ENCODE assay signal across 11 cellular contexts in the genomic region with DNA sequence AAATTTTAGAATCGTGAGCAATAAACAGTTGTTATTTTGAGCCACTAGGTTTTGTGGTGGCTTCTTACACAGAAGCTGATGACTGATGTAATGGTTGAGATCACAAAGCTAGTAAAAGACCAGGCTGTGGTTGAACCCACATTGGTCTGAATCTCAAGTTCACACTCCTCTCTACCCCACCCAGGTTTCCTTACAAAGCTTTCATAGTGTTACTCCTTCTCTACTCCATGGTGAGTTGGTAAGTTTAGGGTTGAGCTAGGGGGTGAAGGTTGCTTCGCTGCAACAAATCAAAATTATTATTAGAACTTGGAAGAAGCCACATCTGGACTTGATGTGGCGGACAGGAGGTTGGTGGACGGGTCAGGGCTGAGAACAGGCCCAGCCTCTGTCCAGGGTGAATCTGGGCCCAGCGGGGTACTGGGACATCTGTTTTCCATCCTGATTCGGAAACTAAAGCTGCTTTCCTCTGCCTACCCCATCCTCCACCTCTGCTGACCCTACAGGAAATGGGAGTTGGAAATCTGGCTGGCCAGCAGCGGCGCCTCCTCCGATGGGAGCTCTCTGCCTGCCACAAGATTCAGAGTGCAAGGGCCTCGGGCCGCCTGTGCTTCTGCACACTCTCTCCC.
DNase-seq lines count a peak whose midpoint lies in the region; ATAC-seq and TF ChIP-seq lines count a peak whose summit lies in the region.
"Had no signal": no experiment of that assay in that cellular context is flagged by ENCODE, and none has a peak within 500 bp of the region (broad histone marks: within the 10 kb centered on the region; RNA-seq: fewer than 3 reads in every experiment).

No MANE protein-coding gene starts in this region.

- DNase-seq in CD4-positive, CD25-positive, alpha-beta regulatory T cell: peak in 1 of 3 donors; percentile 55
- DNase-seq in effector memory CD8-positive, alpha-beta T cell: peak; percentile 32 to 35 (median 33)
- DNase-seq in naive thymus-derived CD4-positive, alpha-beta T cell: peak in 1 of 9 donors; percentile 39
- DNase-seq in RPMI8226: no peak
- DNase-seq in 8988T: no peak
- no peak for DNase-seq in middle frontal gyrus (ENCODE audit: extremely low spot score, low spot score)
- DNase-seq in AML-193 (lab: John Stamatoyannopoulos, UW): no peak
- DNase-seq: DMS79, foreskin melanocyte, NCI-H1092 treated with DMSO at 0.1 percent for 48 hours had no signal

- H3K79me2 ChIP-seq in OCI-LY1 (ENCODE audit: insufficient read depth, low read length): no peaks in the 10 kb centered on the region

- peak overlapping the region; percentile 70 to 99 (median 91) for H3K27ac Mint-ChIP-seq in CD4-positive, CD25-positive, alpha-beta regulatory T cell
- H3K27ac Mint-ChIP-seq in effector memory CD8-positive, alpha-beta T cell: peak overlapping the region; percentile 94 to 100
- H3K27ac Mint-ChIP-seq in naive thymus-derived CD4-positive, alpha-beta T cell: peak overlapping the region; percentile 82 to 100 (median 96)

- H3K4me1 ChIP-seq in CD4-positive, CD25-positive, alpha-beta regulatory T cell (ENCODE audit: control insufficient read depth, insufficient read depth, low read length, poor library complexity, severe bottlenecking): peaks cover 51% of the 10 kb centered on the region
- H3K4me1 ChIP-seq in OCI-LY1 (ENCODE audit: insufficient read depth, low read length, severe bottlenecking): peaks cover 56% of the 10 kb centered on the region
- peaks cover 61 to 83% of the 10 kb centered on the region in 2 donors for H3K4me1 ChIP-seq in naive thymus-derived CD4-positive, alpha-beta T cell (ENCODE audit: control insufficient read depth in 2 of 2, insufficient read depth in 2 of 2, low read length in 2 of 2)

- H3K9me2 ChIP-seq in OCI-LY1 (ENCODE audit: low read depth, low read length): no peaks in the 10 kb centered on the region

- intact Hi-C loops in naive thymus-derived CD4-positive, alpha-beta T cell (cut with micrococcal nuclease): loop anchor here (5.0 to 10.0 kb wide), 4 partner anchors 455 to 1225 kb away; partner anchors contain the start of genes THADA (in 2 of the 2), CAMKMT (in 1 of the 2) and PREPL (in 1 of the 2)

- H3K27me3 ChIP-seq in CD4-positive, CD25-positive, alpha-beta regulatory T cell (ENCODE audit: control insufficient read depth, insufficient read depth, low read length): no peaks in the 10 kb centered on the region
- no peaks in the 10 kb centered on the region for H3K27me3 ChIP-seq in OCI-LY1 (ENCODE audit: insufficient read depth, low read length)
- no peaks in the 10 kb centered on the region for H3K27me3 ChIP-seq in naive thymus-derived CD4-positive, alpha-beta T cell (ENCODE audit: control insufficient read depth in 2 of 2, insufficient read depth in 2 of 2, low read length in 2 of 2)

- H3K9me3 ChIP-seq in CD4-positive, CD25-positive, alpha-beta regulatory T cell (ENCODE audit: control insufficient read depth in 2 of 2, low read length in 2 of 2): no peaks in the 10 kb centered on the region
- H3K9me3 ChIP-seq in OCI-LY1 (ENCODE audit: low read length): no peaks in the 10 kb centered on the region
- no peaks in the 10 kb centered on the region for H3K9me3 ChIP-seq in naive thymus-derived CD4-positive, alpha-beta T cell (ENCODE audit: control insufficient read depth in 2 of 3, low read length in 3 of 3)

- H3K27me3 Mint-ChIP-seq in CD4-positive, CD25-positive, alpha-beta regulatory T cell: no peaks in the 10 kb centered on the region
- H3K27me3 Mint-ChIP-seq in effector memory CD8-positive, alpha-beta T cell: no peaks in the 10 kb centered on the region
- no peaks in the 10 kb centered on the region for H3K27me3 Mint-ChIP-seq in naive thymus-derived CD4-positive, alpha-beta T cell

- H3K36me3 Mint-ChIP-seq in CD4-positive, CD25-positive, alpha-beta regulatory T cell: no peaks in the 10 kb centered on the region
- H3K36me3 Mint-ChIP-seq in effector memory CD8-positive, alpha-beta T cell (ENCODE audit: insufficient read depth): peaks cover 19% of the 10 kb centered on the region
- peaks cover 0 to 31% (median 0%) of the 10 kb centered on the region in 5 donors for H3K36me3 Mint-ChIP-seq in naive thymus-derived CD4-positive, alpha-beta T cell

- H3K4me3 ChIP-seq in CD4-positive, CD25-positive, alpha-beta regulatory T cell (ENCODE audit: low read depth, low read length): peak overlapping the region; percentile 7
- H3K4me3 ChIP-seq in OCI-LY1 (ENCODE audit: low read depth, low read length, poor library complexity, severe bottlenecking): no peak overlapping the region
- peak overlapping the region; percentile 6 for H3K4me3 ChIP-seq in naive thymus-derived CD4-positive, alpha-beta T cell (ENCODE audit: low read length)

- peaks cover 2% of the 10 kb centered on the region; the same call in 1 of the 2 replicates for H3F3A ChIP-seq in OCI-LY1 (ENCODE audit: insufficient read depth, low read length)

- no peak for TF ChIP-seq CTCF in OCI-LY1 (IDR thresholded peaks at IDR 0.05; ENCODE audit: low read length)

- H3K4me1 Mint-ChIP-seq in CD4-positive, CD25-positive, alpha-beta regulatory T cell: peaks cover 12 to 67% (median 43%) of the 10 kb centered on the region in 4 donors
- H3K4me1 Mint-ChIP-seq in effector memory CD8-positive, alpha-beta T cell (ENCODE audit: low read depth in 2 of 2): peaks cover 53 to 66% of the 10 kb centered on the region in 2 donors
- H3K4me1 Mint-ChIP-seq in naive thymus-derived CD4-positive, alpha-beta T cell: peaks cover 65 to 95% (median 78%) of the 10 kb centered on the region in 7 donors

- no peak overlapping the region for H3K9ac ChIP-seq in OCI-LY1 (ENCODE audit: low read length)

- peak overlapping the region; percentile 47 for H3K27ac ChIP-seq in CD4-positive, CD25-positive, alpha-beta regulatory T cell (ENCODE audit: insufficient read depth, low read length, poor library complexity, severe bottlenecking)
- peak overlapping the region; percentile 71 for H3K27ac ChIP-seq in OCI-LY1 (ENCODE audit: low read depth, low read length, poor library complexity, severe bottlenecking)
- H3K27ac ChIP-seq in naive thymus-derived CD4-positive, alpha-beta T cell (ENCODE audit: low read depth, low read length): peak overlapping the region; percentile 96

- CTCF ChIA-PET in naive thymus-derived CD4-positive, alpha-beta T cell (lab: Charles Lee): interaction anchor here (1.0 to 11.8 kb wide), 8 partner anchors 12 to 89 kb away, joined by 3 to 147 read pairs (median 4); no protein-coding TSS in a partner anchor

- no peaks in the 10 kb centered on the region for H4K20me1 ChIP-seq in OCI-LY1 (ENCODE audit: insufficient read depth, low read length)

- H2AFZ ChIP-seq in OCI-LY1 (ENCODE audit: low read length): no peak overlapping the region

- peak overlapping the region in 3 of 4 donors; percentile 36 to 65 (median 46) for H3K4me3 Mint-ChIP-seq in CD4-positive, CD25-positive, alpha-beta regulatory T cell
- peak overlapping the region; percentile 73 to 76 for H3K4me3 Mint-ChIP-seq in effector memory CD8-positive, alpha-beta T cell
- peak overlapping the region; percentile 41 to 86 (median 62) for H3K4me3 Mint-ChIP-seq in naive thymus-derived CD4-positive, alpha-beta T cell

- ATAC-seq in CD4-positive, CD25-positive, alpha-beta regulatory T cell (ENCODE audit: low read depth in 2 of 2): no peak
- ATAC-seq in effector memory CD8-positive, alpha-beta T cell (replicated peaks): peak; percentile 57
- peak; percentile 17 for ATAC-seq in naive thymus-derived CD4-positive, alpha-beta T cell

- H3K9me3 Mint-ChIP-seq in CD4-positive, CD25-positive, alpha-beta regulatory T cell: no peaks in the 10 kb centered on the region
- H3K9me3 Mint-ChIP-seq in effector memory CD8-positive, alpha-beta T cell: peaks cover 0 to 2% of the 10 kb centered on the region in 2 donors
- peaks cover 0 to 5% (median 0%) of the 10 kb centered on the region in 11 donors for H3K9me3 Mint-ChIP-seq in naive thymus-derived CD4-positive, alpha-beta T cell

- POLR2A ChIA-PET in naive thymus-derived CD4-positive, alpha-beta T cell (lab: Charles Lee): interaction anchor here (0.7 to 43.2 kb wide), 6 partner anchors 0 to 325 kb away, joined by 3 to 1771 read pairs (median 642); partner anchors contain the start of gene ZFP36L2

- no peak overlapping the region for H3K4me2 ChIP-seq in OCI-LY1 (ENCODE audit: low read length)

- no peaks in the 10 kb centered on the region for H3K36me3 ChIP-seq in CD4-positive, CD25-positive, alpha-beta regulatory T cell (ENCODE audit: control insufficient read depth, insufficient read depth, low read length)
- H3K36me3 ChIP-seq in OCI-LY1 (ENCODE audit: insufficient read depth, low read length): no peaks in the 10 kb centered on the region
- no peaks in the 10 kb centered on the region for H3K36me3 ChIP-seq in naive thymus-derived CD4-positive, alpha-beta T cell (ENCODE audit: control insufficient read depth in 2 of 3, insufficient read depth in 3 of 3, low read length in 3 of 3)

Comparison
In these comparisons a context has a peak if more than half of its experiments do, and no peak if none do; other contexts are left out.
1. ATAC-seq: peak in effector memory CD8-positive, alpha-beta T cell (single experiment) and naive thymus-derived CD4-positive, alpha-beta T cell (single experiment); none in CD4-positive, CD25-positive, alpha-beta regulatory T cell (0 of 2).
2. DNase-seq: peak in effector memory CD8-positive, alpha-beta T cell (3 of 3); none in RPMI8226 (single experiment), 8988T (single experiment), middle frontal gyrus (single experiment) and AML-193 (0 of 2).
3. Peak in every context shown above with its lines, with median percentiles within 50 percentile points of each other: H3K27ac ChIP-seq, H3K27ac Mint-ChIP-seq and H3K4me3 Mint-ChIP-seq.